Comparison of ENCODE assay signal across 1 cellular context in the genomic region with DNA sequence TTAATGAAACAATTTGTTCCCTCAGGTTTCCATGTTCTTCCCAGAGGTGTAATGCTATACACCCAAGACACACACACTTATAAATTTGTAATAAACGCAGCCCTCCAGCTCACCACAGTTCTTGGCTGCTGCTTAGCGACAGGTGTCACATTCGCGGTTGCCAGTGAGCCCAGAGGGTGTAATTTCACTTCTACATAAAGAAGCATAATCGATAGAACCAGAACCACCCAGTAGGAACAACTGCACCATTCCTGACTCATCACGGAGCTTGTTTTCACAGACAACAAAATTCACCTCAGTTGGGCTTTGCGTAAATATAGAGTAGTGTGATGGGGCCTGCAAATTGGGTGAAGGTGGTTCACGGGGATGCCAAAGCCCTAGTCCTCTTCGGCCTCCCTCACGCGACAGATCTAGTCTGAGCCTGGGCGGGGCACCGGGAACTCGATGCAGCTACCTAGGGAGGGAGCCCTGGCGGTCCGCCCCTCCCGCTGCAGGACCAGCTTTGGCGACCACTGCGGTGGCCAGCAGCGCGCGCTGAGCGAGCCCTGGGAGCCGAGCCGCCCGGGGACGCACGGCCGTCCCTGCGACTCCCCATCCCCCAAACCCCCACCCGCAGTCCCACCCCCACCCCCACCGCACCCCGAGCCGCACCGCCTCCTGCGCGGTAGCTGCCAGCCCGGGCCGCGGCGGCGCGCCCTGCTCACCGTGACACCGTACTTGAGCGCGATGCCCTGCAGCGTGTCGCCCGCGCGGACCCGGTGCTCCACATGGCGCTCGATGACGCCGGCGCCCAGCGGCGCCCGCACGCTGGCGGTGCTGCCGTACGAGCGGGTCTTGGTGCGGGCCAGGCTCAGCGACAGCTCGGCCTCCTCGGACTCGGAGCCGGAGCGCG.
TF ChIP-seq lines count a peak whose summit lies in the region.

No MANE protein-coding gene starts in this region.

TF ChIP-seq in WTC11, 78 proteins besides CTCF, POLR2A, EP300 and RAD21 (continued from another document and continues in another):
- TF ChIP-seq, protein P1, sequence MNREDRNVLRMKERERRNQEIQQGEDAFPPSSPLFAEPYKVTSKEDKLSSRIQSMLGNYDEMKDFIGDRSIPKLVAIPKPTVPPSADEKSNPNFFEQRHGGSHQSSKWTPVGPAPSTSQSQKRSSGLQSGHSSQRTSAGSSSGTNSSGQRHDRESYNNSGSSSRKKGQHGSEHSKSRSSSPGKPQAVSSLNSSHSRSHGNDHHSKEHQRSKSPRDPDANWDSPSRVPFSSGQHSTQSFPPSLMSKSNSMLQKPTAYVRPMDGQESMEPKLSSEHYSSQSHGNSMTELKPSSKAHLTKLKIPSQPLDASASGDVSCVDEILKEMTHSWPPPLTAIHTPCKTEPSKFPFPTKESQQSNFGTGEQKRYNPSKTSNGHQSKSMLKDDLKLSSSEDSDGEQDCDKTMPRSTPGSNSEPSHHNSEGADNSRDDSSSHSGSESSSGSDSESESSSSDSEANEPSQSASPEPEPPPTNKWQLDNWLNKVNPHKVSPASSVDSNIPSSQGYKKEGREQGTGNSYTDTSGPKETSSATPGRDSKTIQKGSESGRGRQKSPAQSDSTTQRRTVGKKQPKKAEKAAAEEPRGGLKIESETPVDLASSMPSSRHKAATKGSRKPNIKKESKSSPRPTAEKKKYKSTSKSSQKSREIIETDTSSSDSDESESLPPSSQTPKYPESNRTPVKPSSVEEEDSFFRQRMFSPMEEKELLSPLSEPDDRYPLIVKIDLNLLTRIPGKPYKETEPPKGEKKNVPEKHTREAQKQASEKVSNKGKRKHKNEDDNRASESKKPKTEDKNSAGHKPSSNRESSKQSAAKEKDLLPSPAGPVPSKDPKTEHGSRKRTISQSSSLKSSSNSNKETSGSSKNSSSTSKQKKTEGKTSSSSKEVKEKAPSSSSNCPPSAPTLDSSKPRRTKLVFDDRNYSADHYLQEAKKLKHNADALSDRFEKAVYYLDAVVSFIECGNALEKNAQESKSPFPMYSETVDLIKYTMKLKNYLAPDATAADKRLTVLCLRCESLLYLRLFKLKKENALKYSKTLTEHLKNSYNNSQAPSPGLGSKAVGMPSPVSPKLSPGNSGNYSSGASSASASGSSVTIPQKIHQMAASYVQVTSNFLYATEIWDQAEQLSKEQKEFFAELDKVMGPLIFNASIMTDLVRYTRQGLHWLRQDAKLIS (CRISPR knock-in tag; IDR thresholded peaks at IDR 0.05; ENCODE audit: borderline replicate concordance), result no peak
- no peak for TF ChIP-seq ELF4 (CRISPR knock-in tag; IDR thresholded peaks at IDR 0.05; ENCODE audit: low read depth)
- TF ChIP-seq CBFB (CRISPR knock-in tag; IDR thresholded peaks at IDR 0.05; ENCODE audit: low read depth), result no peak
- TF ChIP-seq PRRX2 (CRISPR knock-in tag; IDR thresholded peaks at IDR 0.05), result no peak
- TF ChIP-seq FOXK1 (CRISPR knock-in tag; IDR thresholded peaks at IDR 0.05), result 0 out of 2 replicates have a peak, but pooled peaks have one; percentile 22
- TF ChIP-seq CREB1 (CRISPR knock-in tag; IDR thresholded peaks at IDR 0.05), result no peak
- no peak for TF ChIP-seq ATF1 (CRISPR knock-in tag; IDR thresholded peaks at IDR 0.05)
- TF ChIP-seq, protein P2, sequence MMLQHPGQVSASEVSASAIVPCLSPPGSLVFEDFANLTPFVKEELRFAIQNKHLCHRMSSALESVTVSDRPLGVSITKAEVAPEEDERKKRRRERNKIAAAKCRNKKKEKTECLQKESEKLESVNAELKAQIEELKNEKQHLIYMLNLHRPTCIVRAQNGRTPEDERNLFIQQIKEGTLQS (CRISPR knock-in tag; conservative IDR thresholded peaks at IDR 0.05), result no peak
- TF ChIP-seq IRF2 (CRISPR knock-in tag; IDR thresholded peaks at IDR 0.05; ENCODE audit: borderline replicate concordance, low read depth), result no peak
- peak; percentile 36; the same call in 1 of the 2 replicates for TF ChIP-seq ZNF121 (CRISPR knock-in tag; IDR thresholded peaks at IDR 0.05)
- no peak for TF ChIP-seq ZNF138 (CRISPR knock-in tag; conservative IDR thresholded peaks at IDR 0.05)
- TF ChIP-seq ZBTB21 (CRISPR knock-in tag; IDR thresholded peaks at IDR 0.05; ENCODE audit: borderline replicate concordance), result no peak
- no peak for TF ChIP-seq FOXJ3 (CRISPR knock-in tag; IDR thresholded peaks at IDR 0.05; ENCODE audit: borderline replicate concordance)
- TF ChIP-seq, protein P3, sequence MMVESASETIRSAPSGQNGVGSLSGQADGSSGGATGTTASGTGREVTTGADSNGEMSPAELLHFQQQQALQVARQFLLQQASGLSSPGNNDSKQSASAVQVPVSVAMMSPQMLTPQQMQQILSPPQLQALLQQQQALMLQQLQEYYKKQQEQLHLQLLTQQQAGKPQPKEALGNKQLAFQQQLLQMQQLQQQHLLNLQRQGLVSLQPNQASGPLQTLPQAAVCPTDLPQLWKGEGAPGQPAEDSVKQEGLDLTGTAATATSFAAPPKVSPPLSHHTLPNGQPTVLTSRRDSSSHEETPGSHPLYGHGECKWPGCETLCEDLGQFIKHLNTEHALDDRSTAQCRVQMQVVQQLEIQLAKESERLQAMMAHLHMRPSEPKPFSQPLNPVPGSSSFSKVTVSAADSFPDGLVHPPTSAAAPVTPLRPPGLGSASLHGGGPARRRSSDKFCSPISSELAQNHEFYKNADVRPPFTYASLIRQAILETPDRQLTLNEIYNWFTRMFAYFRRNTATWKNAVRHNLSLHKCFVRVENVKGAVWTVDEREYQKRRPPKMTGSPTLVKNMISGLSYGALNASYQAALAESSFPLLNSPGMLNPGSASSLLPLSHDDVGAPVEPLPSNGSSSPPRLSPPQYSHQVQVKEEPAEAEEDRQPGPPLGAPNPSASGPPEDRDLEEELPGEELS (CRISPR knock-in tag; IDR thresholded peaks at IDR 0.05), result peak; percentile 88
- TF ChIP-seq, protein P4, sequence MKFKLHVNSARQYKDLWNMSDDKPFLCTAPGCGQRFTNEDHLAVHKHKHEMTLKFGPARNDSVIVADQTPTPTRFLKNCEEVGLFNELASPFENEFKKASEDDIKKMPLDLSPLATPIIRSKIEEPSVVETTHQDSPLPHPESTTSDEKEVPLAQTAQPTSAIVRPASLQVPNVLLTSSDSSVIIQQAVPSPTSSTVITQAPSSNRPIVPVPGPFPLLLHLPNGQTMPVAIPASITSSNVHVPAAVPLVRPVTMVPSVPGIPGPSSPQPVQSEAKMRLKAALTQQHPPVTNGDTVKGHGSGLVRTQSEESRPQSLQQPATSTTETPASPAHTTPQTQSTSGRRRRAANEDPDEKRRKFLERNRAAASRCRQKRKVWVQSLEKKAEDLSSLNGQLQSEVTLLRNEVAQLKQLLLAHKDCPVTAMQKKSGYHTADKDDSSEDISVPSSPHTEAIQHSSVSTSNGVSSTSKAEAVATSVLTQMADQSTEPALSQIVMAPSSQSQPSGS (CRISPR knock-in tag; IDR thresholded peaks at IDR 0.05; ENCODE audit: borderline replicate concordance, low read depth), result no peak
- TF ChIP-seq, protein P5, sequence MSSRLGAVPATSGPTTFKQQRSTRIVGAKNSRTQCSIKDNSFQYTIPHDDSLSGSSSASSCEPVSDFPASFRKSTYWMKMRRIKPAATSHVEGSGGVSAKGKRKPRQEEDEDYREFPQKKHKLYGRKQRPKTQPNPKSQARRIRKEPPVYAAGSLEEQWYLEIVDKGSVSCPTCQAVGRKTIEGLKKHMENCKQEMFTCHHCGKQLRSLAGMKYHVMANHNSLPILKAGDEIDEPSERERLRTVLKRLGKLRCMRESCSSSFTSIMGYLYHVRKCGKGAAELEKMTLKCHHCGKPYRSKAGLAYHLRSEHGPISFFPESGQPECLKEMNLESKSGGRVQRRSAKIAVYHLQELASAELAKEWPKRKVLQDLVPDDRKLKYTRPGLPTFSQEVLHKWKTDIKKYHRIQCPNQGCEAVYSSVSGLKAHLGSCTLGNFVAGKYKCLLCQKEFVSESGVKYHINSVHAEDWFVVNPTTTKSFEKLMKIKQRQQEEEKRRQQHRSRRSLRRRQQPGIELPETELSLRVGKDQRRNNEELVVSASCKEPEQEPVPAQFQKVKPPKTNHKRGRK (CRISPR knock-in tag; IDR thresholded peaks at IDR 0.05; ENCODE audit: borderline replicate concordance), result no peak
- no peak for TF ChIP-seq EMX1 (CRISPR knock-in tag; IDR thresholded peaks at IDR 0.05)
- TF ChIP-seq, protein P6, sequence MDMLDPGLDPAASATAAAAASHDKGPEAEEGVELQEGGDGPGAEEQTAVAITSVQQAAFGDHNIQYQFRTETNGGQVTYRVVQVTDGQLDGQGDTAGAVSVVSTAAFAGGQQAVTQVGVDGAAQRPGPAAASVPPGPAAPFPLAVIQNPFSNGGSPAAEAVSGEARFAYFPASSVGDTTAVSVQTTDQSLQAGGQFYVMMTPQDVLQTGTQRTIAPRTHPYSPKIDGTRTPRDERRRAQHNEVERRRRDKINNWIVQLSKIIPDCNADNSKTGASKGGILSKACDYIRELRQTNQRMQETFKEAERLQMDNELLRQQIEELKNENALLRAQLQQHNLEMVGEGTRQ (CRISPR knock-in tag; IDR thresholded peaks at IDR 0.05), result no peak
- TF ChIP-seq, protein P7, sequence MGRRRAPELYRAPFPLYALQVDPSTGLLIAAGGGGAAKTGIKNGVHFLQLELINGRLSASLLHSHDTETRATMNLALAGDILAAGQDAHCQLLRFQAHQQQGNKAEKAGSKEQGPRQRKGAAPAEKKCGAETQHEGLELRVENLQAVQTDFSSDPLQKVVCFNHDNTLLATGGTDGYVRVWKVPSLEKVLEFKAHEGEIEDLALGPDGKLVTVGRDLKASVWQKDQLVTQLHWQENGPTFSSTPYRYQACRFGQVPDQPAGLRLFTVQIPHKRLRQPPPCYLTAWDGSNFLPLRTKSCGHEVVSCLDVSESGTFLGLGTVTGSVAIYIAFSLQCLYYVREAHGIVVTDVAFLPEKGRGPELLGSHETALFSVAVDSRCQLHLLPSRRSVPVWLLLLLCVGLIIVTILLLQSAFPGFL (CRISPR knock-in tag; IDR thresholded peaks at IDR 0.05; ENCODE audit: borderline replicate concordance), result no peak
- TF ChIP-seq RELA (CRISPR knock-in tag; IDR thresholded peaks at IDR 0.05; ENCODE audit: borderline replicate concordance), result no peak
- no peak for TF ChIP-seq CREM (CRISPR knock-in tag; IDR thresholded peaks at IDR 0.05)
- no peak for TF ChIP-seq TEAD1 (CRISPR knock-in tag; IDR thresholded peaks at IDR 0.05)
- TF ChIP-seq ZNF219 (CRISPR knock-in tag; IDR thresholded peaks at IDR 0.05; ENCODE audit: borderline replicate concordance), result no peak
- no peak for TF ChIP-seq HMGA2 (CRISPR knock-in tag; IDR thresholded peaks at IDR 0.05)
- no peak for TF ChIP-seq SOX15 (CRISPR knock-in tag; IDR thresholded peaks at IDR 0.05)
- TF ChIP-seq, protein P8, sequence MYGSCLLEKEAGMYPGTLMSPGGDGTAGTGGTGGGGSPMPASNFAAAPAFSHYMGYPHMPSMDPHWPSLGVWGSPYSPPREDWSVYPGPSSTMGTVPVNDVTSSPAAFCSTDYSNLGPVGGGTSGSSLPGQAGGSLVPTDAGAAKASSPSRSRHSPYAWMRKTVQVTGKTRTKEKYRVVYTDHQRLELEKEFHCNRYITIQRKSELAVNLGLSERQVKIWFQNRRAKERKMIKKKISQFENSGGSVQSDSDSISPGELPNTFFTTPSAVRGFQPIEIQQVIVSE (CRISPR knock-in tag; IDR thresholded peaks at IDR 0.05; ENCODE audit: borderline replicate concordance), result no peak
- TF ChIP-seq, protein P9, sequence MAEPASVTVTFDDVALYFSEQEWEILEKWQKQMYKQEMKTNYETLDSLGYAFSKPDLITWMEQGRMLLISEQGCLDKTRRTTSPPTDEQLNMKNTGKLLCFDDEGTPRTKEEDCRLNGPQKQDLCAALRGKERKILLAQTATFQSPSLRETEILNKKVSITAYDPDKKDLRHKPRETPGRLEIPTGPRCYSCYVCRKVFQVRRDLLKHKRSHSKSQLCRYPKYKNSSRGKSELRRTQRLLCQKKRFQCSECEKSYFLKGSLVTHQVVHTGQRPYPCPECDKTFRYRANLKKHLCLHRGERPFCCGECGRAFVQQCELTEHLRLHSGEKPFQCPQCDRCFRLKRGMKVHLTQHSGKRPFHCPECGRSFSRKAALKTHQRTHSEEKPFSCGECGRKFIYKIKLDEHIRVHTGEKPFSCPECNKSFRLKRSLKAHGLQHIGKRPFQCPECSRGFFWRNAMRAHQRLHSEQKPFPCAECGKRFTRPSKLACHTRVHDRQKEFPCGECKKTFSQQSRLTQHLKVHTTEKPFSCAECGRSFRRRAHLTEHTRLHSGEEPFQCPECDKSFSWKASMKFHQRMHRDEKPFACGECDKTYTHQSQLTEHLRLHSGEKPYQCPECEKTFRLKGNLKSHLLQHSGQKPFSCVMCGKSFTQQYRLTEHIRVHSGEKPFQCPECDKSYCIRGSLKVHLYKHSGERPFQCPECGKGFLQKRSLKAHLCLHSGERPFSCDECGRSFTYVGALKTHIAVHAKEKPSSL (CRISPR knock-in tag; conservative IDR thresholded peaks at IDR 0.05), result no peak
- peak; percentile 20; the same call in 1 of the 2 replicates for TF ChIP-seq ESRRA (CRISPR knock-in tag; IDR thresholded peaks at IDR 0.05; ENCODE audit: borderline replicate concordance)
- TF ChIP-seq, protein P10, sequence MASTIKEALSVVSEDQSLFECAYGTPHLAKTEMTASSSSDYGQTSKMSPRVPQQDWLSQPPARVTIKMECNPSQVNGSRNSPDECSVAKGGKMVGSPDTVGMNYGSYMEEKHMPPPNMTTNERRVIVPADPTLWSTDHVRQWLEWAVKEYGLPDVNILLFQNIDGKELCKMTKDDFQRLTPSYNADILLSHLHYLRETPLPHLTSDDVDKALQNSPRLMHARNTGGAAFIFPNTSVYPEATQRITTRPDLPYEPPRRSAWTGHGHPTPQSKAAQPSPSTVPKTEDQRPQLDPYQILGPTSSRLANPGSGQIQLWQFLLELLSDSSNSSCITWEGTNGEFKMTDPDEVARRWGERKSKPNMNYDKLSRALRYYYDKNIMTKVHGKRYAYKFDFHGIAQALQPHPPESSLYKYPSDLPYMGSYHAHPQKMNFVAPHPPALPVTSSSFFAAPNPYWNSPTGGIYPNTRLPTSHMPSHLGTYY (CRISPR knock-in tag; IDR thresholded peaks at IDR 0.05), result no peak
- no peak; the same call in 1 of the 2 replicates for TF ChIP-seq GABPB1 (CRISPR knock-in tag; IDR thresholded peaks at IDR 0.05)
- TF ChIP-seq, protein P11, sequence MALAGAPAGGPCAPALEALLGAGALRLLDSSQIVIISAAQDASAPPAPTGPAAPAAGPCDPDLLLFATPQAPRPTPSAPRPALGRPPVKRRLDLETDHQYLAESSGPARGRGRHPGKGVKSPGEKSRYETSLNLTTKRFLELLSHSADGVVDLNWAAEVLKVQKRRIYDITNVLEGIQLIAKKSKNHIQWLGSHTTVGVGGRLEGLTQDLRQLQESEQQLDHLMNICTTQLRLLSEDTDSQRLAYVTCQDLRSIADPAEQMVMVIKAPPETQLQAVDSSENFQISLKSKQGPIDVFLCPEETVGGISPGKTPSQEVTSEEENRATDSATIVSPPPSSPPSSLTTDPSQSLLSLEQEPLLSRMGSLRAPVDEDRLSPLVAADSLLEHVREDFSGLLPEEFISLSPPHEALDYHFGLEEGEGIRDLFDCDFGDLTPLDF (CRISPR knock-in tag; IDR thresholded peaks at IDR 0.05), result no peak
- TF ChIP-seq NFATC4 (CRISPR knock-in tag; IDR thresholded peaks at IDR 0.05), result no peak
